Comparison of ENCODE assay signal across 8 cellular contexts in the genomic region with DNA sequence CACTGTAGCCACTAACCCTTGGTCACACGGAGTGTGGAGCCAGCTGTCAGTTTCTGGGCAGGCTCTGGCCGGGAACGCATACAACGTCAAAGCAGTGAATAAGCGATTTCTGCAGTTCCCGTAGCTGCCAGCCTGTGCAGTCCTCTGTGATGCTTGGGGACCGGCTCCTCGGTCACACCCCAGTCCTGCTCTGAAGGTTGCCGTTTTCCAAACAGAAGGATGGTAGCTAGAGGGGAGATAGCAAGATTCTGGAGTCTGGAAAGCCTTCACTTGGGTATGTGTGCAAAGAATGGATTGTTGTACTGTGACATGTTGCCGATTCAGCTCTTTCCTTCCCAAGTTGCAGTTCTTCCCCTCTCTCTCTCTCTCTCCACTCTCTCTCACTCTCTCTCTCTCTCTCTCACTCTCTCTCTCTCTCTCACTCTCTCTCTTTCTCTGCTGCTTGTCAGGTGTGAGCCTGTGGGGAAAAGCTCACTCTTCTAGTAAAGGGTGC. TPM values are rescaled to one million over a fixed set of nuclear protein-coding genes. Genes with fewer than 3 reads are reported as not detected.
DNase-seq lines count a peak whose midpoint lies in the region; ATAC-seq and TF ChIP-seq lines count a peak whose summit lies in the region.

No MANE protein-coding gene starts in this region.

- H3K9me2 ChIP-seq in Loucy (replicated peaks; ENCODE audit: low read depth, low read length), result no peaks in the 10 kb centered on the region

- peaks cover 9% of the 10 kb centered on the region; the same call in 1 of the 2 replicates for H3F3A ChIP-seq in Loucy (ENCODE audit: low read depth)

- H2AFZ ChIP-seq in Loucy (ENCODE audit: low read length), result peak overlapping the region; percentile 44
- H2AFZ ChIP-seq in fibroblast of lung (ENCODE audit: low read length), result peak overlapping the region; percentile 81

- no peak for TF ChIP-seq POLR2A in uterus (IDR thresholded peaks at IDR 0.05)

- POLR2A ChIA-PET in GM10248 (lab: Yijun Ruan, JAX), result no interaction called here

- H3K9me3 ChIP-seq in Loucy (ENCODE audit: insufficient read depth, low read depth, low read length) (no peaks in the 10 kb centered on the region), fibroblast of lung (ENCODE audit: control insufficient read depth, insufficient read depth, low read depth, low read length) (no peaks in the 10 kb centered on the region), uterus (no peaks in the 10 kb centered on the region)

- peak overlapping the region; percentile 26 for H3K4me3 Mint-ChIP-seq in nephron progenitor cell

- peaks cover 5% of the 10 kb centered on the region for H3K27me3 Mint-ChIP-seq in nephron progenitor cell (ENCODE audit: low read depth, poor library complexity)

- H3K9ac ChIP-seq in Loucy (ENCODE audit: low read depth, low read length, poor library complexity, severe bottlenecking) (peak overlapping the region; percentile 80), fibroblast of lung (ENCODE audit: insufficient read depth, low read length) (peak overlapping the region; percentile 18)

- H3K27me3 ChIP-seq in Loucy (ENCODE audit: insufficient read depth, low read length, poor library complexity, severe bottlenecking) (no peaks in the 10 kb centered on the region), fibroblast of lung (ENCODE audit: control insufficient read depth, insufficient read depth, low read length) (no peaks in the 10 kb centered on the region), uterus (no peaks in the 10 kb centered on the region)

- CTCF ChIA-PET in GM10248 (lab: Yijun Ruan, JAX), result interaction anchor here (0.9 to 2.8 kb wide), 12 partner anchors 10 to 460 kb away, joined by 3 to 18 read pairs (median 5); no protein-coding TSS in a partner anchor

- TF ChIP-seq CTCF in GM10248 (IDR thresholded peaks at IDR 0.05; ENCODE audit: control extremely low read depth, extremely low read depth, low read depth, missing control alignments) (no peak), Loucy (conservative IDR thresholded peaks at IDR 0.05; ENCODE audit: low read length) (no peak; the same call in 1 of the 2 replicates), fibroblast of lung (conservative IDR thresholded peaks at IDR 0.05 in 1 of 2, IDR thresholded peaks at IDR 0.05 in 1 of 2; ENCODE audit: low read depth in 1 of 2, low read length in 2 of 2) (no peak), nephron progenitor cell (IDR thresholded peaks at IDR 0.05) (no peak), uterus (IDR thresholded peaks at IDR 0.05) (peak; percentile 32 to 78 (median 54))

- intact Hi-C loops in uterus (cut with DNase I; ENCODE audit: low total_unique reads), result no loop called here

- H3K27ac ChIP-seq in fibroblast of lung (ENCODE audit: insufficient read depth, low read length), result peak overlapping the region; percentile 67
- peak overlapping the region; percentile 85 to 87 for H3K27ac ChIP-seq in uterus

- peak; percentile 66 for DNase-seq in GM10248 (ENCODE audit: extremely low spot score)
- DNase-seq in activated T-cell treated with anti-CD3 and anti-CD28 coated beads, Interleukin-2, amount 50 U/mL, for 1 hour, result peak; percentile 68
- peak; percentile 62 to 66 for DNase-seq in fibroblast of lung (ENCODE audit: low read depth in 2 of 2)
- DNase-seq in nephron progenitor cell, result no peak
- peak; percentile 36 to 39 for DNase-seq in uterus
- DNase-seq in SKM-1 treated with dmso at 0.1 percent for 144 hours (lab: John Stamatoyannopoulos, UW; ENCODE audit: unreplicated experiment), result no peak

- peaks cover 35% of the 10 kb centered on the region for H3K4me1 Mint-ChIP-seq in nephron progenitor cell

- no peaks in the 10 kb centered on the region for H3K36me3 ChIP-seq in Loucy (ENCODE audit: insufficient read depth, low read length)
- H3K36me3 ChIP-seq in fibroblast of lung (ENCODE audit: control insufficient read depth, insufficient read depth, low read length), result no peaks in the 10 kb centered on the region
- H3K36me3 ChIP-seq in uterus, result no peaks in the 10 kb centered on the region

- peak overlapping the region; percentile 74 for H3K4me3 ChIP-seq in Loucy (ENCODE audit: low read length, poor library complexity, severe bottlenecking)
- peak overlapping the region; percentile 38 to 64 (median 50) for H3K4me3 ChIP-seq in fibroblast of lung (replicated peaks in 1 of 4; ENCODE audit: control extremely low read depth in 1 of 4, insufficient read depth in 1 of 4, low read depth in 3 of 4, low read length in 4 of 4)
- H3K4me3 ChIP-seq in uterus, result peak overlapping the region in 1 of 2 donors; percentile 41

- peaks cover 49% of the 10 kb centered on the region for H3K4me1 ChIP-seq in Loucy (ENCODE audit: insufficient read depth, low read length, poor library complexity, severe bottlenecking)
- H3K4me1 ChIP-seq in fibroblast of lung (ENCODE audit: control insufficient read depth, extremely low read depth, insufficient read depth, low read length), result peaks cover 6% of the 10 kb centered on the region
- H3K4me1 ChIP-seq in uterus, result peaks cover 0 to 8% of the 10 kb centered on the region in 2 donors

- H3K79me2 ChIP-seq in Loucy (ENCODE audit: insufficient read depth, low read length) (peaks cover 33% of the 10 kb centered on the region; the same call in 1 of the 2 replicates), fibroblast of lung (ENCODE audit: control insufficient read depth, insufficient read depth, low read length) (no peaks in the 10 kb centered on the region)

- H3K27ac Mint-ChIP-seq in nephron progenitor cell, result peak overlapping the region; percentile 16

- no peaks in the 10 kb centered on the region for H3K9me3 Mint-ChIP-seq in nephron progenitor cell

- ATAC-seq in GM21825 (IDR thresholded peaks at IDR 0.05; ENCODE audit: unreplicated experiment), result peak; percentile 33

- no peaks in the 10 kb centered on the region for H3K36me3 Mint-ChIP-seq in nephron progenitor cell (ENCODE audit: low read depth)

- peak overlapping the region; percentile 90 for H3K4me2 ChIP-seq in Loucy (ENCODE audit: low read depth, low read length, poor library complexity, severe bottlenecking)
- H3K4me2 ChIP-seq in fibroblast of lung (ENCODE audit: extremely low read depth, insufficient read depth, low read length), result peak overlapping the region; percentile 96

- H4K20me1 ChIP-seq in Loucy (ENCODE audit: insufficient read depth, low read length, poor library complexity, severe bottlenecking) (no peaks in the 10 kb centered on the region), fibroblast of lung (ENCODE audit: control insufficient read depth, extremely low read depth, insufficient read depth, low read length) (no peaks in the 10 kb centered on the region)

RNA-seq across cellular contexts. Expression of a gene that starts 38.7 kb away (rescaled TPM):
- total RNA-seq in fibroblast of lung (under 0.01 TPM in 1 of 2 replicates, not detected in the other), uterus (under 1 TPM in 2 of 4 donors, not detected in 2; 0.28 to 0.70 TPM)
- polyA plus RNA-seq in fibroblast of lung, result 0.51 TPM in 1 of 2 replicates, not detected in the other
- polyA plus RNA-seq in fibroblast of lung (2012), result 0.73 TPM in 1 of 2 replicates, not detected in the other
- not detected in 2 replicates for polyA minus RNA-seq in fibroblast of lung (ENCODE audit: low replicate concordance)

Comparison
In these comparisons a context has a peak if more than half of its experiments do, and no peak if none do; other contexts are left out.
1. DNase-seq: peak in GM10248 (single experiment), activated T-cell treated with anti-CD3 and anti-CD28 coated beads, Interleukin-2, amount 50 U/mL, for 1 hour (single experiment), fibroblast of lung (2 of 2) and uterus (2 of 2); none in nephron progenitor cell (single experiment) and SKM-1 treated with dmso at 0.1 percent for 144 hours (single experiment).
2. CTCF ChIP-seq: peak in uterus (4 of 4); none in GM10248 (single experiment), Loucy (single experiment), fibroblast of lung (0 of 2) and nephron progenitor cell (single experiment).